ENCODE assay signal across 24 cellular contexts in the genomic region with DNA sequence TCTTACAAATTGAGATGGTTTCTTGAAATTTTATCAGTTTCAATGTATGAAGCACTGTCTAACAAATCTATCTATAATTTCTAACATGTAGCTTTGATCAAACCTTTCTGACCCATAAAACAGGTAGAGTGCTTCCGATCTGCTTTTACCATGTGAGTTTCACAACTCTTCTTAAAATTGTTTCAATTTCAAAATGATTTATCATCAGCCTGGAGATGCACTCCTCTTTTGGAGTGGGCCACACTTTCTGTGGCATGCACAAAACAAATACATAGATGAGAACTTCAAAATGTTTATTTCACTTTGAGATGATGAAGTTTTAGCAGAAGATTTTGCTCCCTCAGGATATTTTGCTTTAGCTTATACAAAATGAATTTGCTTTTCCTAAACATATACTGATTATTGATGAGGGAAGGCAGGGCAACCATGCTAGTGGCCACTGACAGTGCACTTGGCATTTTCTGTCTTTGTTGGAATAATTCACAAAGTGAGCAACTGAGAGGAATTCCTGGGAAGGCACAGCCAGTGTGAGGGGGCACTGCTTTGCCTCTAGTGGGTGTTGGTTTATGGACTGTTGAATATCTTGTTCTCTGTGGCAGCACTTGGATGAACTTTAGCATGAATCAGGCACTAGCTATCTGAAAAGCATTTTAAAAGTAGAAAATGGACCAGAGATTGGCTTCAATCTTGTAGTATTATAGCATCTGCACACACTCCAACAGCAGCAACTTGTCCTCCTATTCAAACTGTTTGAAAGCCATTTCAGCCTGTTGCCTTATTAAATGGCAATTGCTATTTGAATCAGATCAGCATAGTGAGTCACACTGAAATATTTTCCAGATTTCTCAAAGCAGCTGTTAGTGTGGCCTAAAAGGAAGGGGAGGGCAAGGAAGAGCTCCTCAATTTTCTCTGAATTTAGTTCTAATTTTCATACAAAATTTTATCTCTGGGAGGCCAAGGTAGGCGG.
DNase-seq lines count a peak whose midpoint lies in the region; ATAC-seq and TF ChIP-seq lines count a peak whose summit lies in the region.
"Had no signal": no experiment of that assay in that cellular context is flagged by ENCODE, and none has a peak within 500 bp of the region (broad histone marks: within the 10 kb centered on the region; RNA-seq: fewer than 3 reads in every experiment).

No MANE protein-coding gene starts in this region.

- intact Hi-C loops in PC-3 (cut with micrococcal nuclease), result no loop called here
- intact Hi-C loops in stomach (cut with DNase I; ENCODE audit: low total_unique reads), result no loop called here

- no peak overlapping the region for H2BK12ac ChIP-seq in neuronal stem cell (ENCODE audit: low read length)

- no peak overlapping the region for H2BK15ac ChIP-seq in neuronal stem cell (ENCODE audit: low read length)

- H3K79me2 ChIP-seq in PC-3 (ENCODE audit: low read length), result no peaks in the 10 kb centered on the region

- no peak overlapping the region for H2BK5ac ChIP-seq in neuronal stem cell (ENCODE audit: low read length)

- no peak overlapping the region for H2BK120ac ChIP-seq in neuronal stem cell (ENCODE audit: low read depth, low read length)

- no peaks in the 10 kb centered on the region for H3K36me3 ChIP-seq in PC-3 (ENCODE audit: low read depth, low read length)
- no peaks in the 10 kb centered on the region for H3K36me3 ChIP-seq in skeletal muscle satellite cell (ENCODE audit: insufficient read depth, low read length)
- no peaks in the 10 kb centered on the region for H3K36me3 ChIP-seq in neuronal stem cell (replicated peaks in 1 of 2; ENCODE audit: control insufficient read depth in 2 of 2, insufficient read depth in 2 of 2, low read length in 2 of 2)
- no peaks in the 10 kb centered on the region for H3K36me3 ChIP-seq in stomach
- H3K36me3 ChIP-seq: Peyer's patch, tibial nerve had no signal

- TF ChIP-seq EP300 in stomach (IDR thresholded peaks at IDR 0.05), result no peak

- ATAC-seq in PC-3, result no peak
- ATAC-seq in GM19395 (IDR thresholded peaks at IDR 0.05; ENCODE audit: unreplicated experiment), result no peak
- ATAC-seq: activated CD8-positive, alpha-beta T cell treated with anti-CD3 and anti-CD28 coated beads for 36 hours; left cardiac atrium; natural killer cell treated with Interleukin-12 subunit alpha and Interleukin-12 subunit beta and Interleukin-15 and Interleukin-18, amount 100 ng/mL, for 72 hours; stimulated activated naive CD8-positive, alpha-beta T cell treated with anti-CD3 and anti-CD28 coated beads, Interleukin-15, Interleukin-2, amounts not matched to agents 100 U/mL and 50 U/mL, for 24 hours had no signal

- POLR2A ChIA-PET in PC-3 (lab: Charles Lee; ENCODE audit: unreplicated experiment), result interaction anchor here (0.6 kb wide), 1 partner anchor 365 kb away, joined by 6 read pairs; no protein-coding TSS in a partner anchor

- H3K23ac ChIP-seq in neuronal stem cell (ENCODE audit: low read depth, low read length, poor library complexity), result no peak overlapping the region

- H3K4me1 ChIP-seq in PC-3 (ENCODE audit: insufficient read depth, low read length) (no peaks in the 10 kb centered on the region), skeletal muscle satellite cell (ENCODE audit: control insufficient read depth, insufficient read depth, low read length) (peaks cover 9% of the 10 kb centered on the region), neuronal stem cell (ENCODE audit: control insufficient read depth in 2 of 2, insufficient read depth in 1 of 2, low read depth in 1 of 2, low read length in 2 of 2) (no peaks in the 10 kb centered on the region), stomach (no peaks in the 10 kb centered on the region)
- H3K4me1 ChIP-seq: Peyer's patch, tibial nerve had no signal

- H3K9me3 ChIP-seq in PC-3 (ENCODE audit: low read length), result no peaks in the 10 kb centered on the region
- H3K9me3 ChIP-seq in skeletal muscle satellite cell (replicated peaks; ENCODE audit: low read length), result no peaks in the 10 kb centered on the region
- no peaks in the 10 kb centered on the region for H3K9me3 ChIP-seq in neuronal stem cell (replicated peaks in 1 of 2; ENCODE audit: control insufficient read depth in 2 of 2, insufficient read depth in 1 of 2, low read depth in 1 of 2, low read length in 2 of 2)
- H3K9me3 ChIP-seq in stomach, result no peaks in the 10 kb centered on the region
- H3K9me3 ChIP-seq: Peyer's patch, tibial nerve had no signal

- WGBS in neuronal stem cell (ENCODE audit: extremely low coverage in 2 of 2, insufficient read length in 2 of 2, insufficient replicate concordance in 1 of 2), 2 donors, result no CpG with 5 or more reads among the region's 2 CpGs
- 76 to 88% (median 85%) methylated on average over 2 of the region's 2 CpGs for WGBS in stomach, 5 donors

- H2AFZ ChIP-seq in PC-3 (ENCODE audit: low read length), result no peak overlapping the region
- H2AFZ ChIP-seq in neuronal stem cell (ENCODE audit: low read length), result no peak overlapping the region

- peak; percentile 62 for DNase-seq in GM04503 (ENCODE audit: low read depth)
- peak; percentile 31 for DNase-seq in PC-3
- peak; percentile 35 for DNase-seq in fibroblast of mammary gland (ENCODE audit: low read depth)
- DNase-seq in neuronal stem cell (ENCODE audit: low spot score), result no peak
- DNase-seq in stomach, result no peak
- DNase-seq: activated CD8-positive, alpha-beta T cell treated with anti-CD3 and anti-CD28 coated beads for 36 hours; activated naive CD4-positive, alpha-beta T cell treated with anti-CD3 and anti-CD28 coated beads for 36 hours; activated T-cell treated with anti-CD3 and anti-CD28 coated beads, Interleukin-2, amount 50 U/mL, for 24 hours; aorta; cerebellar nuclear complex; effector CD4-positive, alpha-beta T cell; glutamatergic neuron; left cardiac atrium; NCI-H1092; NCI-H2029; NCI-H345; NK-92 treated with Interleukin-12 subunit alpha and Interleukin-12 subunit beta, amount 100 ng/mL, for 24 hours; Peyer's patch; stimulated activated naive CD8-positive, alpha-beta T cell treated with anti-CD3 and anti-CD28 coated beads, Interleukin-15, Interleukin-2, amounts not matched to agents 100 U/mL and 50 U/mL, for 24 hours; T1000 had no signal

- H3K79me1 ChIP-seq in neuronal stem cell (ENCODE audit: low read depth, low read length), result no peaks in the 10 kb centered on the region

- H3K27ac ChIP-seq in PC-3 (ENCODE audit: low read length) (no peak overlapping the region), neuronal stem cell (replicated peaks; ENCODE audit: low read length) (no peak overlapping the region), stomach (no peak overlapping the region)
- H3K27ac ChIP-seq: Peyer's patch, tibial nerve had no signal

- H3K4me2 ChIP-seq in PC-3 (ENCODE audit: low read length) (no peak overlapping the region), skeletal muscle satellite cell (ENCODE audit: low read length) (peak overlapping the region; percentile 30), neuronal stem cell (ENCODE audit: insufficient read depth, low read length, poor library complexity, severe bottlenecking) (no peak overlapping the region)

- H3K9ac ChIP-seq in PC-3 (ENCODE audit: low read length), result no peak overlapping the region
- peak overlapping the region; percentile 6 for H3K9ac ChIP-seq in skeletal muscle satellite cell (ENCODE audit: low read depth, low read length)
- no peak overlapping the region for H3K9ac ChIP-seq in neuronal stem cell (ENCODE audit: low read depth, low read length, poor library complexity)

- H3K14ac ChIP-seq in neuronal stem cell (ENCODE audit: low read length), result no peak overlapping the region

- H3K4me3 ChIP-seq in PC-3 (ENCODE audit: low read length) (no peak overlapping the region), fibroblast of mammary gland (ENCODE audit: control insufficient read depth, low read depth, low read length) (no peak overlapping the region), skeletal muscle satellite cell (ENCODE audit: low read length) (peak overlapping the region; percentile 7), neuronal stem cell (ENCODE audit: low read length in 2 of 2) (no peak overlapping the region), stomach (no peak overlapping the region)
- H3K4me3 ChIP-seq: Peyer's patch, tibial nerve had no signal

- H4K20me1 ChIP-seq in PC-3 (ENCODE audit: low read length), result no peaks in the 10 kb centered on the region

- CTCF ChIA-PET in PC-3 (lab: Charles Lee), result no interaction called here

- H3K27me3 ChIP-seq in PC-3 (ENCODE audit: low read length), result no peaks in the 10 kb centered on the region
- H3K27me3 ChIP-seq in skeletal muscle satellite cell (ENCODE audit: control insufficient read depth, insufficient read depth, low read length), result no peaks in the 10 kb centered on the region
- H3K27me3 ChIP-seq in neuronal stem cell (ENCODE audit: control insufficient read depth in 3 of 3, insufficient read depth in 3 of 3, low read depth in 1 of 3, low read length in 3 of 3), result no peaks in the 10 kb centered on the region
- H3K27me3 ChIP-seq in stomach, result no peaks in the 10 kb centered on the region
- H3K27me3 ChIP-seq: Peyer's patch, tibial nerve had no signal

- no peak overlapping the region for H3K4ac ChIP-seq in neuronal stem cell (ENCODE audit: low read length)

- no peak overlapping the region for H3K18ac ChIP-seq in neuronal stem cell (ENCODE audit: low read length)

- H3K9me2 ChIP-seq in PC-3 (replicated peaks; ENCODE audit: low read length), result no peaks in the 10 kb centered on the region; the same call in 1 of the 2 replicates

- H4K8ac ChIP-seq in neuronal stem cell (ENCODE audit: low read depth, low read length), result no peak overlapping the region

- no peak for TF ChIP-seq POLR2A in stomach (IDR thresholded peaks at IDR 0.05)

- no peak overlapping the region for H4K91ac ChIP-seq in neuronal stem cell (ENCODE audit: low read depth, low read length, poor library complexity)

- TF ChIP-seq CTCF in PC-3 (conservative IDR thresholded peaks at IDR 0.05; ENCODE audit: low read depth, low read length) (no peak), fibroblast of mammary gland (conservative IDR thresholded peaks at IDR 0.05; ENCODE audit: control insufficient read depth, insufficient read depth, low read depth, low read length) (no peak), stomach (IDR thresholded peaks at IDR 0.05) (no peak)

- H2AK5ac ChIP-seq in neuronal stem cell (ENCODE audit: low read depth, low read length), result no peak overlapping the region

- no peaks in the 10 kb centered on the region for H3F3A ChIP-seq in PC-3 (ENCODE audit: low read length, unreplicated experiment)

- no TSS peak for BruUV-seq in PC-3 (replicated peaks; lab: Mats Ljungman, UMichigan)

Comparison
In these comparisons a context has a peak if more than half of its experiments do, and no peak if none do; other contexts are left out.
1. DNase-seq: peak in GM04503 (single experiment), PC-3 (single experiment) and fibroblast of mammary gland (single experiment); none in neuronal stem cell (single experiment) and stomach (single experiment).